ENCODE assay signal across 20 cellular contexts in genomic region chr1:33122483-33123170, GRCh38.
"Had no signal": no experiment of that assay in that cellular context is flagged by ENCODE, and none has a peak within 500 bp of the region (broad histone marks: within the 10 kb centered on the region; RNA-seq: fewer than 3 reads in every experiment).

No MANE protein-coding gene starts in this region.

- H3K4me2 ChIP-seq: neural progenitor cell had no signal

- ATAC-seq: activated CD4-positive, alpha-beta T cell treated with anti-CD3 and anti-CD28 coated beads for 36 hours; body of pancreas; left cardiac atrium; lower lobe of right lung; stimulated activated naive B cell treated with anti-CD40 and anti-IgM and Interleukin-4, amounts not matched to agents 10 μg/mL and 1 μg/mL and 100 μg/mL, for 72 hours had no signal

- H3K27ac Mint-ChIP-seq: activated T-helper 1 cell treated with anti-CD3 and anti-CD28 coated beads, Interleukin-12 subunit alpha, Interleukin-12 subunit beta, Interleukin-2, Interleukin-4 antibody, amounts not matched to agents 30 ng/mL and 10 ng/mL and 1 ng/mL, durations not matched to agents 14 hours and 24 hours and 36 hours; mesothelial cell of epicardium; neural progenitor cell; stimulated activated naive B cell treated with anti-CD40 and anti-IgM and Interleukin-4, amounts not matched to agents 10 μg/mL and 1 μg/mL and 100 μg/mL, for 72 hours had no signal

- H3K9ac ChIP-seq: neural progenitor cell had no signal

- H3K4me1 ChIP-seq: neural progenitor cell had no signal

- H3K9me3 ChIP-seq: body of pancreas, colonic mucosa, lower lobe of right lung, ovary, upper lobe of left lung had no signal

- H3K36me3 ChIP-seq: colonic mucosa, lower lobe of right lung, neural progenitor cell, ovary, upper lobe of left lung had no signal

- H3K27me3 ChIP-seq: body of pancreas, colonic mucosa, neural progenitor cell, ovary, upper lobe of left lung had no signal

- DNase-seq: activated CD4-positive, alpha-beta T cell treated with anti-CD3 and anti-CD28 coated beads for 36 hours; activated naive CD4-positive, alpha-beta T cell treated with anti-CD3 and anti-CD28 coated beads, Interleukin-2, amount 50 U/mL, for 16 hours; amygdala; body of pancreas; caudate nucleus; colonic mucosa; effector CD4-positive, alpha-beta T cell; left cardiac atrium; lower lobe of right lung; ovary; SHP77 treated with DMSO at 0.1 percent for 48 hours; stimulated activated CD4-positive, alpha-beta T cell treated with anti-CD3 and anti-CD28 coated beads, Interleukin-12 subunit alpha, Interleukin-12 subunit beta, amount 100 ng/mL, for 4 hours; stimulated activated naive B cell treated with anti-CD40 and anti-IgM and Interleukin-4, amounts not matched to agents 10 μg/mL and 1 μg/mL and 100 μg/mL, for 72 hours; T-helper 2 cell; upper lobe of left lung had no signal

- H3K4me3 Mint-ChIP-seq: activated CD4-positive, alpha-beta T cell treated with anti-CD3 and anti-CD28 coated beads for 36 hours; activated T-helper 1 cell treated with anti-CD3 and anti-CD28 coated beads, Interleukin-12 subunit alpha, Interleukin-12 subunit beta, Interleukin-2, Interleukin-4 antibody, amounts not matched to agents 30 ng/mL and 10 ng/mL and 1 ng/mL, durations not matched to agents 14 hours and 24 hours and 36 hours; mesothelial cell of epicardium; neural progenitor cell; stimulated activated naive B cell treated with anti-CD40 and anti-IgM and Interleukin-4, amounts not matched to agents 10 μg/mL and 1 μg/mL and 100 μg/mL, for 72 hours had no signal

- H2AFZ ChIP-seq: neural progenitor cell had no signal

- FAIRE-seq: endothelial cell of umbilical vein, frontal cortex had no signal

- H3K36me3 Mint-ChIP-seq: neural progenitor cell had no signal

- H3K9me3 Mint-ChIP-seq: activated T-helper 1 cell treated with anti-CD3 and anti-CD28 coated beads, Interleukin-12 subunit alpha, Interleukin-12 subunit beta, Interleukin-2, Interleukin-4 antibody, amounts not matched to agents 30 ng/mL and 10 ng/mL and 1 ng/mL, durations not matched to agents 14 hours and 24 hours and 36 hours; mesothelial cell of epicardium had no signal

- H3K4me3 ChIP-seq: body of pancreas, colonic mucosa, lower lobe of right lung, neural progenitor cell, ovary, upper lobe of left lung had no signal

- H3K27ac ChIP-seq: body of pancreas, colonic mucosa, lower lobe of right lung, neural progenitor cell, ovary, upper lobe of left lung had no signal

- H3K27me3 Mint-ChIP-seq: activated CD4-positive, alpha-beta T cell treated with anti-CD3 and anti-CD28 coated beads for 36 hours had no signal
